ENCODE assay signal across 17 cellular contexts in the genomic region with DNA sequence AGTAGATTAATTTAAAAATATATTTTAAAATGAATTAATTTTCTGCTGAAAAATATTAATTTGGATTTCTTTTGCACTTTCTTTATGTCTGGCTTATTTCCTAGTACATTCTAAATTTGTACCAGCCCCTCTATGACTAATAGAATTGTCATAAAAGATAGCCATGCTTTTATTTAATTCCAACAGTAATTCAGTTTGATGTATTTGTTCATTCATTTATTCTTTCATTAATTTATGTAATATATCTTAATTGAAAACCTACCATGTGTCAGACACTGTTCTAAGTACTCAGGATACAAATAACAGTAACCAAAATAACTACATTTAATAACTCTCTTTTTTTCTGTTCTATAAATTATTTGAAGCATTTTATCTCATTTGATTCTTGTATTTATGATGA.
"Had no signal": no experiment of that assay in that cellular context is flagged by ENCODE, and none has a peak within 500 bp of the region (broad histone marks: within the 10 kb centered on the region; RNA-seq: fewer than 3 reads in every experiment).

No MANE protein-coding gene starts in this region.

- FAIRE-seq: astrocyte had no signal

- H3K4me3 ChIP-seq: cardiac muscle cell, spleen, testis, uterus had no signal

- DNase-seq: activated B cell treated with CpG ODN at 0.5 μM for 24 hours; activated CD4-positive, alpha-beta T cell treated with anti-CD3 and anti-CD28 coated beads for 36 hours; activated CD4-positive, alpha-beta T cell treated with anti-CD3 and anti-CD28 coated beads, Interleukin-2, amount 50 U/mL, for 4 hours; activated naive CD4-positive, alpha-beta T cell treated with Interleukin-2 at 50 U/mL for 16 hours; activated naive CD8-positive, alpha-beta T cell treated with anti-CD3 and anti-CD28 coated beads for 36 hours; activated T-cell treated with anti-CD3 and anti-CD28 coated beads, Interleukin-2, amount 50 U/mL, for 48 hours; left ventricle myocardium superior; naive thymus-derived CD8-positive, alpha-beta T cell; retina; spleen; stimulated activated CD4-positive, alpha-beta T cell treated with anti-CD3 and anti-CD28 coated beads, Interleukin-4, amount 100 ng/mL, for 1 hour; stimulated activated naive CD4-positive, alpha-beta T cell; testis; trophoblast cell; uterus had no signal

- H3K36me3 ChIP-seq: cardiac muscle cell, spleen, uterus had no signal

- H3K4me1 ChIP-seq: spleen, testis, uterus had no signal

- H3K9me3 ChIP-seq: testis, uterus had no signal

- ATAC-seq: activated CD4-positive, alpha-beta T cell treated with anti-CD3 and anti-CD28 coated beads for 36 hours; left ventricle myocardium superior; naive thymus-derived CD8-positive, alpha-beta T cell had no signal

- H3K27me3 ChIP-seq: cardiac muscle cell, spleen, testis, uterus had no signal

- H3K27ac ChIP-seq: cardiac muscle cell, spleen, testis, uterus had no signal
